In genomic region chr3:193499152-193499551, GRCh38 we compare ENCODE assay signal across 31 cellular contexts. TPM values are rescaled to one million over a fixed set of nuclear protein-coding genes. Genes with fewer than 3 reads are reported as not detected.
DNase-seq lines count a peak whose midpoint lies in the region; ATAC-seq and TF ChIP-seq lines count a peak whose summit lies in the region.
"Had no signal": no experiment of that assay in that cellular context is flagged by ENCODE, and none has a peak within 500 bp of the region (broad histone marks: within the 10 kb centered on the region; RNA-seq: fewer than 3 reads in every experiment).

No MANE protein-coding gene starts in this region.

- DNase-seq in CD14-positive monocyte (ENCODE audit: low spot score) (no peak), IMR-90 (no peak), epithelial cell of prostate (ENCODE audit: low read depth, low spot score) (no peak), lower lobe of right lung (no peak), SW480 (ENCODE audit: low spot score) (no peak), DMS114 treated with DMSO at 0.1 percent for 48 hours (lab: John Stamatoyannopoulos, UW; ENCODE audit: unreplicated experiment) (no peak)
- DNase-seq: activated CD4-positive, alpha-beta T cell treated with anti-CD3 and anti-CD28 coated beads, Interleukin-2, amount 50 U/mL, for 1 hour; activated CD4-positive, CD25-positive, alpha-beta regulatory T cell; activated effector memory CD4-positive, alpha-beta T cell treated with anti-CD3 and anti-CD28 coated beads, Interleukin-2, amount 50 U/mL, for 16 hours; activated T-cell treated with anti-CD3 and anti-CD28 coated beads, Interleukin-2, amount 50 U/mL, for 1 hour; aorta; colonic mucosa; effector memory CD4-positive, alpha-beta T cell; Karpas-422; left colon; naive B cell; NCI-H1436 treated with DMSO at 0.1 percent for 48 hours; NCI-H345; NCI-H748 treated with DMSO at 0.1 percent for 48 hours; stimulated activated CD4-positive, alpha-beta T cell treated with anti-CD3 and anti-CD28 coated beads, Interleukin-12 subunit alpha, Interleukin-12 subunit beta, amount 100 ng/mL, for 4 hours; stimulated activated CD4-positive, alpha-beta T cell treated with anti-CD3 and anti-CD28 coated beads, Interleukin-2, amount 100 ng/mL, for 48 hours; stomach; T-helper 17 cell; thyroid gland had no signal

- intact Hi-C loops in CD14-positive monocyte (cut with micrococcal nuclease), result no loop called here
- intact Hi-C loops in IMR-90 (cut with micrococcal nuclease), result no loop called here
- intact Hi-C loops in lower lobe of right lung (cut with DNase I), result no loop called here

- H3K9me3 Mint-ChIP-seq in CD14-positive monocyte, result no peaks in the 10 kb centered on the region

- no peak for TF ChIP-seq CTCF in CD14-positive monocyte (IDR thresholded peaks at IDR 0.05)
- TF ChIP-seq CTCF in IMR-90 (conservative IDR thresholded peaks at IDR 0.05; ENCODE audit: low read depth, low read length), result no peak
- TF ChIP-seq CTCF in lower lobe of right lung (IDR thresholded peaks at IDR 0.05), result no peak

- BruUV-seq in IMR-90 (replicated peaks; lab: Mats Ljungman, UMichigan), result no TSS peak

- CTCF ChIA-PET in IMR-90 (lab: Yijun Ruan, JAX), result no interaction called here

- H3K4me1 Mint-ChIP-seq in CD14-positive monocyte, result peaks cover 33% of the 10 kb centered on the region
- H3K4me1 Mint-ChIP-seq: naive B cell, T-helper 17 cell had no signal

- no peak for TF ChIP-seq RAD21 in IMR-90 (IDR thresholded peaks at IDR 0.05; ENCODE audit: low read length)

- no peak overlapping the region for H2AK5ac ChIP-seq in IMR-90 (ENCODE audit: low read depth, low read length)

- no peak overlapping the region for H3K18ac ChIP-seq in IMR-90 (ENCODE audit: low read depth, low read length)

- H3K4ac ChIP-seq in IMR-90 (ENCODE audit: low read depth, low read length), result no peak overlapping the region

- H3K27ac ChIP-seq in IMR-90 (ENCODE audit: insufficient read depth, low read length) (no peak overlapping the region), epithelial cell of prostate (peak overlapping the region; percentile 35), lower lobe of right lung (peak overlapping the region; percentile 27)
- H3K27ac ChIP-seq: cardiac muscle cell, colonic mucosa, stomach, thyroid gland had no signal

- H2BK15ac ChIP-seq in IMR-90 (ENCODE audit: low read depth, low read length), result no peak overlapping the region

- H3K36me3 ChIP-seq in IMR-90 (ENCODE audit: control insufficient read depth, insufficient read depth, low read length) (no peaks in the 10 kb centered on the region), lower lobe of right lung (no peaks in the 10 kb centered on the region)
- H3K36me3 ChIP-seq: cardiac muscle cell, colonic mucosa, HAP-1, stomach, thyroid gland had no signal

- H3K56ac ChIP-seq in IMR-90 (ENCODE audit: extremely low read depth, insufficient read depth, low read length), result no peak overlapping the region

- no peaks in the 10 kb centered on the region for H4K20me1 ChIP-seq in IMR-90 (ENCODE audit: insufficient read depth, low read length)

- H3K9ac ChIP-seq in IMR-90 (ENCODE audit: low read depth, low read length), result no peak overlapping the region

- H3K14ac ChIP-seq in IMR-90 (replicated peaks; ENCODE audit: low read depth, low read length), result no peak overlapping the region

- H3K4me3 Mint-ChIP-seq in CD14-positive monocyte, result no peak overlapping the region
- H3K4me3 Mint-ChIP-seq: activated naive CD8-positive, alpha-beta T cell; mesothelial cell of epicardium; naive B cell; T-helper 17 cell had no signal

- H2AFZ ChIP-seq in IMR-90 (replicated peaks; ENCODE audit: low read length, poor library complexity), result no peak overlapping the region

- no CpG with 5 or more reads among the region's 3 CpGs for WGBS in IMR-90 (ENCODE audit: extremely low coverage in 2 of 2, insufficient read length in 1 of 2), 2 experiments

- H3K36me3 Mint-ChIP-seq in CD14-positive monocyte, result no peaks in the 10 kb centered on the region
- H3K36me3 Mint-ChIP-seq: activated naive CD8-positive, alpha-beta T cell; mesothelial cell of epicardium; naive B cell had no signal

- H3K4me1 ChIP-seq in IMR-90 (ENCODE audit: control insufficient read depth, insufficient read depth, low read length) (no peaks in the 10 kb centered on the region), lower lobe of right lung (peaks cover 38% of the 10 kb centered on the region)
- H3K4me1 ChIP-seq: colonic mucosa, HAP-1 had no signal

- TF ChIP-seq POLR2A in IMR-90 (IDR thresholded peaks at IDR 0.05; ENCODE audit: low read depth, low read length), result no peak

- dilution Hi-C loops in IMR-90 (cut with HindIII; ENCODE audit: low sequenced_read_pairs, unreplicated experiment), result no loop called here

- peak overlapping the region in 5 of 7 donors; percentile 34 to 81 (median 50) for H3K27ac Mint-ChIP-seq in CD14-positive monocyte
- H3K27ac Mint-ChIP-seq: activated naive CD8-positive, alpha-beta T cell; mesothelial cell of epicardium; T-helper 17 cell had no signal

- H3K27me3 ChIP-seq in IMR-90 (ENCODE audit: control insufficient read depth, insufficient read depth, low read length) (no peaks in the 10 kb centered on the region), lower lobe of right lung (ENCODE audit: low read depth) (no peaks in the 10 kb centered on the region)
- H3K27me3 ChIP-seq: cardiac muscle cell, colonic mucosa, stomach, thyroid gland had no signal

- H2BK20ac ChIP-seq in IMR-90 (ENCODE audit: low read depth, low read length), result no peak overlapping the region

- H3K23ac ChIP-seq in IMR-90 (ENCODE audit: low read depth, low read length), result no peak overlapping the region

- no peak overlapping the region for H4K91ac ChIP-seq in IMR-90 (ENCODE audit: insufficient read depth, low read depth, low read length)

- no peaks in the 10 kb centered on the region for H3K79me1 ChIP-seq in IMR-90 (ENCODE audit: low read depth in 1 of 2, low read length in 2 of 2)

- peaks cover 1 to 5% (median 2%) of the 10 kb centered on the region in 3 donors for H3K27me3 Mint-ChIP-seq in CD14-positive monocyte (ENCODE audit: low read depth in 3 of 3)
- H3K27me3 Mint-ChIP-seq: activated naive CD8-positive, alpha-beta T cell had no signal

- no peak overlapping the region for H4K5ac ChIP-seq in IMR-90 (ENCODE audit: low read depth, low read length)

- no peak overlapping the region for H2BK120ac ChIP-seq in IMR-90 (ENCODE audit: low read depth, low read length)

- H3K9me3 ChIP-seq in IMR-90 (ENCODE audit: control insufficient read depth, insufficient read depth, low read length) (no peaks in the 10 kb centered on the region), lower lobe of right lung (no peaks in the 10 kb centered on the region)
- H3K9me3 ChIP-seq: colonic mucosa, HAP-1, stomach, thyroid gland had no signal

- POLR2A ChIA-PET in IMR-90 (lab: Charles Lee; ENCODE audit: unreplicated experiment), result no interaction called here

- H3K4me3 ChIP-seq in IMR-90 (ENCODE audit: insufficient read depth, low read depth, low read length) (no peak overlapping the region), lower lobe of right lung (no peak overlapping the region)
- H3K4me3 ChIP-seq: cardiac muscle cell, colonic mucosa, HAP-1, stomach, thyroid gland had no signal

- no peaks in the 10 kb centered on the region for H3K9me1 ChIP-seq in IMR-90 (ENCODE audit: insufficient read depth, low read length)

- ATAC-seq in IMR-90 (ENCODE audit: low read depth) (no peak), lower lobe of right lung (peak; percentile 79 to 86), HG02642 (IDR thresholded peaks at IDR 0.05; ENCODE audit: poor library complexity, unreplicated experiment) (no peak), GM19463 (IDR thresholded peaks at IDR 0.05; ENCODE audit: unreplicated experiment) (no peak)
- ATAC-seq: left colon, T-helper 17 cell had no signal

- no peak overlapping the region for H2BK5ac ChIP-seq in IMR-90 (ENCODE audit: low read depth, low read length, poor library complexity, severe bottlenecking)

- in situ Hi-C loops in IMR-90 (cut with MboI; ENCODE audit: low sequenced_read_pairs), result no loop called here

- H4K8ac ChIP-seq in IMR-90 (ENCODE audit: low read depth in 2 of 2, low read length in 2 of 2), result no peak overlapping the region

- H3K4me2 ChIP-seq in IMR-90 (ENCODE audit: low read depth, low read length), result no peak overlapping the region

- H2AK9ac ChIP-seq in IMR-90 (replicated peaks; ENCODE audit: low read depth, low read length, poor library complexity), result no peak overlapping the region

TF ChIP-seq in IMR-90, 13 proteins besides CTCF, POLR2A, EP300 and RAD21:
- TF ChIP-seq RCOR1 (IDR thresholded peaks at IDR 0.05; ENCODE audit: insufficient replicate concordance, low read length), result no peak
- TF ChIP-seq CEBPB (IDR thresholded peaks at IDR 0.05; ENCODE audit: low read depth, low read length), result peak; percentile 13; the same call in 1 of the 2 replicates

RNA-seq across cellular contexts. Expression of gene ATP13A4, which starts 55.5 kb away (rescaled TPM):
- under 1 TPM; 0.19 to 0.21 TPM for polyA plus RNA-seq in CD14-positive monocyte
- total RNA-seq in IMR-90 (2012; rRNA removed), result under 0.01 TPM in 1 of 2 replicates, not detected in the other
- 0.03 TPM in 1 of 2 replicates, not detected in the other for polyA plus RNA-seq in IMR-90 (2012; rRNA removed)
- 0.01 TPM in 1 of 2 replicates, not detected in the other for polyA plus RNA-seq in IMR-90 (2012; cell fraction: cytosol; rRNA removed)
- polyA plus RNA-seq in IMR-90 (2012; cell fraction: nucleus; rRNA removed; ENCODE audit: low replicate concordance), result 0.01 and 0.07 TPM in 2 replicates
- 188 TPM for total RNA-seq in lower lobe of right lung
- total RNA-seq: RPMI7951 had no signal
- polyA plus RNA-seq: aorta had no signal

Comparison
In these comparisons a context has a peak if more than half of its experiments do, and no peak if none do; other contexts are left out.
1. ATAC-seq: peak in lower lobe of right lung (2 of 2); none in IMR-90 (single experiment), HG02642 (single experiment) and GM19463 (single experiment).
2. RNA of gene ATP13A4, which starts 55.5 kb away (total RNA-seq): 188 TPM in lower lobe of right lung (single experiment); under 0.01 TPM in IMR-90; every median in the first group is over 100 times any median in the second.